ENCODE assay signal across 1 cellular context in genomic region chr10:80272793-80273522, GRCh38.
A peak's percentile ranks its signal among the peaks of the same experiment; 100 is the strongest.
TF ChIP-seq lines count a peak whose summit lies in the region.

No MANE protein-coding gene starts in this region.

TF ChIP-seq in HepG2, 621 proteins besides CTCF, POLR2A, EP300 and RAD21 (continued from another document and continues in another):
- TF ChIP-seq, protein P1, sequence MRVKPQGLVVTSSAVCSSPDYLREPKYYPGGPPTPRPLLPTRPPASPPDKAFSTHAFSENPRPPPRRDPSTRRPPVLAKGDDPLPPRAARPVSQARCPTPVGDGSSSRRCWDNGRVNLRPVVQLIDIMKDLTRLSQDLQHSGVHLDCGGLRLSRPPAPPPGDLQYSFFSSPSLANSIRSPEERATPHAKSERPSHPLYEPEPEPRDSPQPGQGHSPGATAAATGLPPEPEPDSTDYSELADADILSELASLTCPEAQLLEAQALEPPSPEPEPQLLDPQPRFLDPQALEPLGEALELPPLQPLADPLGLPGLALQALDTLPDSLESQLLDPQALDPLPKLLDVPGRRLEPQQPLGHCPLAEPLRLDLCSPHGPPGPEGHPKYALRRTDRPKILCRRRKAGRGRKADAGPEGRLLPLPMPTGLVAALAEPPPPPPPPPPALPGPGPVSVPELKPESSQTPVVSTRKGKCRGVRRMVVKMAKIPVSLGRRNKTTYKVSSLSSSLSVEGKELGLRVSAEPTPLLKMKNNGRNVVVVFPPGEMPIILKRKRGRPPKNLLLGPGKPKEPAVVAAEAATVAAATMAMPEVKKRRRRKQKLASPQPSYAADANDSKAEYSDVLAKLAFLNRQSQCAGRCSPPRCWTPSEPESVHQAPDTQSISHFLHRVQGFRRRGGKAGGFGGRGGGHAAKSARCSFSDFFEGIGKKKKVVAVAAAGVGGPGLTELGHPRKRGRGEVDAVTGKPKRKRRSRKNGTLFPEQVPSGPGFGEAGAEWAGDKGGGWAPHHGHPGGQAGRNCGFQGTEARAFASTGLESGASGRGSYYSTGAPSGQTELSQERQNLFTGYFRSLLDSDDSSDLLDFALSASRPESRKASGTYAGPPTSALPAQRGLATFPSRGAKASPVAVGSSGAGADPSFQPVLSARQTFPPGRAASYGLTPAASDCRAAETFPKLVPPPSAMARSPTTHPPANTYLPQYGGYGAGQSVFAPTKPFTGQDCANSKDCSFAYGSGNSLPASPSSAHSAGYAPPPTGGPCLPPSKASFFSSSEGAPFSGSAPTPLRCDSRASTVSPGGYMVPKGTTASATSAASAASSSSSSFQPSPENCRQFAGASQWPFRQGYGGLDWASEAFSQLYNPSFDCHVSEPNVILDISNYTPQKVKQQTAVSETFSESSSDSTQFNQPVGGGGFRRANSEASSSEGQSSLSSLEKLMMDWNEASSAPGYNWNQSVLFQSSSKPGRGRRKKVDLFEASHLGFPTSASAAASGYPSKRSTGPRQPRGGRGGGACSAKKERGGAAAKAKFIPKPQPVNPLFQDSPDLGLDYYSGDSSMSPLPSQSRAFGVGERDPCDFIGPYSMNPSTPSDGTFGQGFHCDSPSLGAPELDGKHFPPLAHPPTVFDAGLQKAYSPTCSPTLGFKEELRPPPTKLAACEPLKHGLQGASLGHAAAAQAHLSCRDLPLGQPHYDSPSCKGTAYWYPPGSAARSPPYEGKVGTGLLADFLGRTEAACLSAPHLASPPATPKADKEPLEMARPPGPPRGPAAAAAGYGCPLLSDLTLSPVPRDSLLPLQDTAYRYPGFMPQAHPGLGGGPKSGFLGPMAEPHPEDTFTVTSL (CRISPR knock-in tag; IDR thresholded peaks at IDR 0.05; ENCODE audit: borderline replicate concordance) = peak; percentile 62; the same call in 1 of the 2 replicates
- TF ChIP-seq ZGPAT (CRISPR knock-in tag; IDR thresholded peaks at IDR 0.05) (peak; percentile 78), TCF7 (IDR thresholded peaks at IDR 0.05; ENCODE audit: low read depth) (0 out of 2 replicates have a peak, but pooled peaks have one; percentile 11), MXD3 (CRISPR knock-in tag; IDR thresholded peaks at IDR 0.05) (no peak), FOXJ3 (CRISPR knock-in tag; IDR thresholded peaks at IDR 0.05; ENCODE audit: borderline replicate concordance) (peak; percentile 84; the same call in 1 of the 2 replicates), ZNF530 (CRISPR knock-in tag; IDR thresholded peaks at IDR 0.05; ENCODE audit: low read depth) (no peak), FLYWCH1 (CRISPR knock-in tag; IDR thresholded peaks at IDR 0.05) (no peak), ZNF318 (CRISPR knock-in tag; IDR thresholded peaks at IDR 0.05) (no peak), HMGXB4 (CRISPR knock-in tag; IDR thresholded peaks at IDR 0.05; ENCODE audit: borderline replicate concordance in 1 of 2, low read depth in 1 of 2) (peak in 1 of 2 experiments; percentile 74; a peak in 1 of 4 replicates), TBP (CRISPR knock-in tag; IDR thresholded peaks at IDR 0.05) (no peak), ZNF660 (CRISPR knock-in tag; IDR thresholded peaks at IDR 0.05; ENCODE audit: borderline replicate concordance, low read depth) (no peak), GLI4 (CRISPR knock-in tag; IDR thresholded peaks at IDR 0.05; ENCODE audit: borderline replicate concordance) (no peak), NFE2 (CRISPR knock-in tag; IDR thresholded peaks at IDR 0.05) (peak; percentile 96), SP2 (CRISPR knock-in tag; IDR thresholded peaks at IDR 0.05) (no peak), ZNF260 (CRISPR knock-in tag; IDR thresholded peaks at IDR 0.05; ENCODE audit: borderline replicate concordance, low read depth) (no peak), CENPBD1 (CRISPR knock-in tag; IDR thresholded peaks at IDR 0.05; ENCODE audit: borderline replicate concordance, low read depth) (no peak), NFIB (CRISPR knock-in tag; IDR thresholded peaks at IDR 0.05; ENCODE audit: borderline replicate concordance) (no peak), ZNF264 (CRISPR knock-in tag; IDR thresholded peaks at IDR 0.05) (peak; percentile 87), NFKBIZ (CRISPR knock-in tag; IDR thresholded peaks at IDR 0.05) (peak; percentile 81; the same call in 1 of the 2 replicates), TOPORS (CRISPR knock-in tag; IDR thresholded peaks at IDR 0.05) (no peak), NR1H2 (CRISPR knock-in tag; IDR thresholded peaks at IDR 0.05; ENCODE audit: borderline replicate concordance, low read depth) (no peak), MBD4 (IDR thresholded peaks at IDR 0.05; ENCODE audit: borderline replicate concordance, low read length) (no peak), ZMAT3 (CRISPR knock-in tag; conservative IDR thresholded peaks at IDR 0.05) (peak; percentile 77; the same call in 1 of the 2 replicates), THAP11 (CRISPR knock-in tag; IDR thresholded peaks at IDR 0.05) (peak; percentile 74), ZNF335 (CRISPR knock-in tag; IDR thresholded peaks at IDR 0.05) (no peak; the same call in 1 of the 2 replicates), ZKSCAN8 (CRISPR knock-in tag; IDR thresholded peaks at IDR 0.05; ENCODE audit: borderline replicate concordance) (0 out of 2 replicates have a peak, but pooled peaks have one; percentile 61), ZBTB43 (CRISPR knock-in tag; conservative IDR thresholded peaks at IDR 0.05) (peak; percentile 45; the same call in 1 of the 2 replicates), ELF4 (CRISPR knock-in tag; IDR thresholded peaks at IDR 0.05; ENCODE audit: borderline replicate concordance) (no peak)
- TF ChIP-seq, protein P2, sequence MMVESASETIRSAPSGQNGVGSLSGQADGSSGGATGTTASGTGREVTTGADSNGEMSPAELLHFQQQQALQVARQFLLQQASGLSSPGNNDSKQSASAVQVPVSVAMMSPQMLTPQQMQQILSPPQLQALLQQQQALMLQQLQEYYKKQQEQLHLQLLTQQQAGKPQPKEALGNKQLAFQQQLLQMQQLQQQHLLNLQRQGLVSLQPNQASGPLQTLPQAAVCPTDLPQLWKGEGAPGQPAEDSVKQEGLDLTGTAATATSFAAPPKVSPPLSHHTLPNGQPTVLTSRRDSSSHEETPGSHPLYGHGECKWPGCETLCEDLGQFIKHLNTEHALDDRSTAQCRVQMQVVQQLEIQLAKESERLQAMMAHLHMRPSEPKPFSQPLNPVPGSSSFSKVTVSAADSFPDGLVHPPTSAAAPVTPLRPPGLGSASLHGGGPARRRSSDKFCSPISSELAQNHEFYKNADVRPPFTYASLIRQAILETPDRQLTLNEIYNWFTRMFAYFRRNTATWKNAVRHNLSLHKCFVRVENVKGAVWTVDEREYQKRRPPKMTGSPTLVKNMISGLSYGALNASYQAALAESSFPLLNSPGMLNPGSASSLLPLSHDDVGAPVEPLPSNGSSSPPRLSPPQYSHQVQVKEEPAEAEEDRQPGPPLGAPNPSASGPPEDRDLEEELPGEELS (CRISPR knock-in tag; IDR thresholded peaks at IDR 0.05) = peak; percentile 81; the same call in 1 of the 2 replicates
